Comparison of ENCODE assay signal across 10 cellular contexts in genomic region chrX:16917120-16917519, GRCh38.
"Had no signal": no experiment of that assay in that cellular context is flagged by ENCODE, and none has a peak within 500 bp of the region (broad histone marks: within the 10 kb centered on the region; RNA-seq: fewer than 3 reads in every experiment).

No MANE protein-coding gene starts in this region.

- H3K4me1 Mint-ChIP-seq: GM23338 had no signal

- H3K9ac ChIP-seq: KMS-11 had no signal

- H3K27ac ChIP-seq: HL-60, KMS-11 had no signal

- FAIRE-seq: H1, HepG2 had no signal

- H3K4me3 Mint-ChIP-seq: GM23338, HFFc6 had no signal

- DNase-seq: H7, HFFc6, KBM-7 had no signal

- H3K4me3 ChIP-seq: GM23338, HAP-1 had no signal

- H3K27ac Mint-ChIP-seq: GM23338, HFFc6 had no signal

- H3K9me3 ChIP-seq: HAP-1 had no signal

- H3K36me3 ChIP-seq: HAP-1 had no signal

- H2AFZ ChIP-seq: GM23338 had no signal

- ATAC-seq: GM23338, HCT116, HepG2 had no signal

- H3K9me3 Mint-ChIP-seq: GM23338, HFFc6 had no signal

- H3K4me2 ChIP-seq: GM23338, KMS-11 had no signal
